In genomic region chr6:72420409-72420808, GRCh38 we compare ENCODE assay signal across 24 cellular contexts.
"Had no signal": no experiment of that assay in that cellular context is flagged by ENCODE, and none has a peak within 500 bp of the region (broad histone marks: within the 10 kb centered on the region; RNA-seq: fewer than 3 reads in every experiment).

No MANE protein-coding gene starts in this region.

- H3K27me3 ChIP-seq: ascending aorta, esophagus muscularis mucosa, gastroesophageal sphincter, sigmoid colon, tibial nerve had no signal

- H3K36me3 ChIP-seq: ascending aorta, esophagus muscularis mucosa, gastroesophageal sphincter, heart left ventricle, left lung, sigmoid colon, tibial nerve had no signal

- H3K4me1 Mint-ChIP-seq: activated CD4-positive, alpha-beta T cell treated with anti-CD3 and anti-CD28 coated beads, Interleukin-2, amount 10 ng/mL, durations not matched to agents 24 days and 14 days had no signal

- H3K9me3 ChIP-seq: ascending aorta, esophagus muscularis mucosa, gastroesophageal sphincter, heart left ventricle, left lung, sigmoid colon, tibial nerve had no signal

- H3K4me1 ChIP-seq: ascending aorta, esophagus muscularis mucosa, heart left ventricle, left lung, sigmoid colon, tibial nerve had no signal

- FAIRE-seq: endothelial cell of umbilical vein, kidney, TTC549, urothelium cell line had no signal

- ATAC-seq: activated CD8-positive, alpha-beta T cell treated with anti-CD3 and anti-CD28 coated beads, Interleukin-2, amount 10 ng/mL, durations not matched to agents 7 days and 5 days; gastroesophageal sphincter; heart left ventricle; left lung; stimulated activated naive CD8-positive, alpha-beta T cell treated with anti-CD3 and anti-CD28 coated beads, Interleukin-15, Interleukin-2, amounts not matched to agents 100 U/mL and 50 U/mL, for 24 hours had no signal

- H3K9me3 Mint-ChIP-seq: activated CD4-positive, alpha-beta T cell treated with anti-CD3 and anti-CD28 coated beads, Interleukin-2, amount 10 ng/mL, durations not matched to agents 24 days and 14 days; activated naive CD4-positive, alpha-beta T cell treated with anti-CD3 and anti-CD28 coated beads for 36 hours; activated T-cell treated with anti-CD3 and anti-CD28 coated beads, Interleukin-2, amount 50 U/mL, for 24 hours; activated T-helper 2 cell treated with anti-CD3 and anti-CD28 coated beads, Interferon-gamma antibody, Interleukin-2, Interleukin-4, amounts not matched to agents 10 μg/mL and 5 μg/mL and 100 μg/mL, durations not matched to agents 14 hours and 24 hours and 36 hours; mesothelial cell of epicardium had no signal

- H3K4me3 ChIP-seq: ascending aorta, esophagus muscularis mucosa, gastroesophageal sphincter, heart left ventricle, left lung, sigmoid colon, tibial nerve had no signal

- DNase-seq: activated CD4-positive, alpha-beta T cell treated with anti-CD3 and anti-CD28 coated beads, Interleukin-2, amount 10 ng/mL, durations not matched to agents 24 days and 14 days; activated CD4-positive, CD25-positive, alpha-beta regulatory T cell; activated CD8-positive, alpha-beta T cell treated with anti-CD3 and anti-CD28 coated beads, Interleukin-2, amount 10 ng/mL, durations not matched to agents 7 days and 5 days; activated naive CD4-positive, alpha-beta T cell treated with anti-CD3 and anti-CD28 coated beads for 36 hours; activated T-cell treated with anti-CD3 and anti-CD28 coated beads, Interleukin-2, amount 50 U/mL, for 24 hours; effector CD8-positive, alpha-beta T cell; heart left ventricle; kidney; left lung; occipital lobe; sigmoid colon; stimulated activated CD4-positive, alpha-beta T cell treated with anti-CD3 and anti-CD28 coated beads, Interleukin-4, amount 100 ng/mL, for 4 hours; stimulated activated naive CD8-positive, alpha-beta T cell treated with anti-CD3 and anti-CD28 coated beads, Interleukin-15, Interleukin-2, amounts not matched to agents 100 U/mL and 50 U/mL, for 24 hours; substantia nigra; T-helper 2 cell had no signal

- H3K27ac ChIP-seq: ascending aorta, esophagus muscularis mucosa, gastroesophageal sphincter, heart left ventricle, left lung, sigmoid colon, tibial nerve had no signal

- H3K4me3 Mint-ChIP-seq: activated CD4-positive, alpha-beta T cell treated with anti-CD3 and anti-CD28 coated beads, Interleukin-2, amount 10 ng/mL, durations not matched to agents 24 days and 14 days; activated CD8-positive, alpha-beta T cell treated with anti-CD3 and anti-CD28 coated beads, Interleukin-2, amount 10 ng/mL, durations not matched to agents 7 days and 5 days; activated naive CD4-positive, alpha-beta T cell treated with anti-CD3 and anti-CD28 coated beads for 36 hours; activated T-cell treated with anti-CD3 and anti-CD28 coated beads, Interleukin-2, amount 50 U/mL, for 24 hours; mesothelial cell of epicardium had no signal

- H3K27ac Mint-ChIP-seq: activated CD4-positive, alpha-beta T cell treated with anti-CD3 and anti-CD28 coated beads, Interleukin-2, amount 10 ng/mL, durations not matched to agents 24 days and 14 days; activated CD8-positive, alpha-beta T cell treated with anti-CD3 and anti-CD28 coated beads, Interleukin-2, amount 10 ng/mL, durations not matched to agents 7 days and 5 days; activated naive CD4-positive, alpha-beta T cell treated with anti-CD3 and anti-CD28 coated beads for 36 hours; activated T-cell treated with anti-CD3 and anti-CD28 coated beads, Interleukin-2, amount 50 U/mL, for 24 hours; activated T-helper 2 cell treated with anti-CD3 and anti-CD28 coated beads, Interferon-gamma antibody, Interleukin-2, Interleukin-4, amounts not matched to agents 10 μg/mL and 5 μg/mL and 100 μg/mL, durations not matched to agents 14 hours and 24 hours and 36 hours; mesothelial cell of epicardium had no signal

- H3K36me3 Mint-ChIP-seq: mesothelial cell of epicardium had no signal
